ENCODE assay signal across 24 cellular contexts in genomic region chr20:6600336-6600735, GRCh38.
"Had no signal": no experiment of that assay in that cellular context is flagged by ENCODE, and none has a peak within 500 bp of the region (broad histone marks: within the 10 kb centered on the region; RNA-seq: fewer than 3 reads in every experiment).

No MANE protein-coding gene starts in this region.

- H3K27me3 ChIP-seq: brain microvascular endothelial cell, foreskin keratinocyte, hepatocyte, left lung, pancreas, thyroid gland had no signal

- DNase-seq: activated CD4-positive, alpha-beta T cell treated with anti-CD3 and anti-CD28 coated beads, Interleukin-2, amount 10 ng/mL, durations not matched to agents 7 days and 5 days; activated CD4-positive, CD25-positive, alpha-beta regulatory T cell treated with anti-CD3 and anti-CD28 coated beads, Interleukin-2, amount 50 U/mL, for 72 hours; activated CD8-positive, alpha-beta memory T cell treated with anti-CD3 and anti-CD28 coated beads, Interleukin-2, amount 10 ng/mL, durations not matched to agents 7 days and 5 days; activated CD8-positive, alpha-beta T cell treated with anti-CD3 and anti-CD28 coated beads for 36 hours; activated gamma-delta T cell treated with Interleukin-2 at 50 U/mL for 16 hours; activated T-cell treated with anti-CD3 and anti-CD28 coated beads for 4 hours; aorta; caudate nucleus; effector memory CD4-positive, alpha-beta T cell; left lung; midbrain; nephron progenitor cell; pancreas; psoas muscle; right cardiac atrium; stimulated activated CD4-positive, alpha-beta T cell treated with anti-CD3 and anti-CD28 coated beads, Interleukin-12 subunit alpha, Interleukin-12 subunit beta, amount 100 ng/mL, for 4 hours; stimulated activated CD4-positive, alpha-beta T cell treated with anti-CD3 and anti-CD28 coated beads, Interleukin-4, amount 100 ng/mL, for 4 hours; substantia nigra; T1000; thyroid gland had no signal

- H3K4me3 ChIP-seq: hepatocyte, left lung, pancreas, psoas muscle, thyroid gland had no signal

- H3K9me3 ChIP-seq: left lung, pancreas, psoas muscle, thyroid gland had no signal

- H3K27ac ChIP-seq: brain microvascular endothelial cell, foreskin keratinocyte, hepatocyte, left lung, pancreas, psoas muscle, thyroid gland, VCaP had no signal

- H3K36me3 ChIP-seq: brain microvascular endothelial cell, left lung, pancreas, thyroid gland had no signal

- H3K4me1 ChIP-seq: foreskin keratinocyte, left lung, psoas muscle, thyroid gland had no signal

- ATAC-seq: activated CD8-positive, alpha-beta memory T cell treated with anti-CD3 and anti-CD28 coated beads, Interleukin-2, amount 10 ng/mL, durations not matched to agents 7 days and 5 days; activated CD8-positive, alpha-beta T cell treated with anti-CD3 and anti-CD28 coated beads for 36 hours; left lung; pancreas; psoas muscle had no signal
